ENCODE assay signal across 24 cellular contexts in genomic region chr1:159883134-159883533, GRCh38. TPM values are rescaled to one million over a fixed set of nuclear protein-coding genes. Genes with fewer than 3 reads are reported as not detected.
"Had no signal": no experiment of that assay in that cellular context is flagged by ENCODE, and none has a peak within 500 bp of the region (broad histone marks: within the 10 kb centered on the region; RNA-seq: fewer than 3 reads in every experiment).

No MANE protein-coding gene starts in this region.

- H3K4me1 ChIP-seq: ascending aorta had no signal

- H3K27me3 ChIP-seq: ascending aorta, cardiac muscle cell, SJSA1 had no signal

- H3K4me3 ChIP-seq: ascending aorta, cardiac muscle cell, SJSA1 had no signal

- H3K9me2 ChIP-seq: SK-N-SH had no signal

- H3K4me2 ChIP-seq: KMS-11 had no signal

- FAIRE-seq: TTC549 had no signal

- DNase-seq: activated CD4-positive, alpha-beta T cell treated with anti-CD3 and anti-CD28 coated beads, Interleukin-2, amount 10 ng/mL, durations not matched to agents 24 days and 14 days; activated CD4-positive, alpha-beta T cell treated with anti-CD3 and anti-CD28 coated beads, Interleukin-2, amount 50 U/mL, for 4 hours; activated CD8-positive, alpha-beta T cell treated with anti-CD3 and anti-CD28 coated beads for 36 hours; activated gamma-delta T cell; activated naive CD4-positive, alpha-beta T cell treated with Interleukin-2 at 50 U/mL for 16 hours; activated naive CD8-positive, alpha-beta T cell treated with anti-CD3 and anti-CD28 coated beads, Interleukin-2, amount 10 ng/mL, durations not matched to agents 7 days and 5 days; activated T-cell treated with anti-CD3 and anti-CD28 coated beads, Interleukin-2, amount 50 U/mL, for 24 hours; amygdala; NCI-H1105; NCI-H1417 treated with DMSO at 0.1 percent for 48 hours; NCI-H187 treated with DMSO at 0.1 percent for 48 hours; NCI-H2081; NCI-H524 treated with DMSO at 0.1 percent for 48 hours; SHP77 treated with DMSO at 0.1 percent for 48 hours; SK-N-SH had no signal

- H3K9ac ChIP-seq: KMS-11, SK-N-SH had no signal

- ATAC-seq: activated CD8-positive, alpha-beta T cell treated with anti-CD3 and anti-CD28 coated beads for 36 hours had no signal

- H3K9me3 ChIP-seq: ascending aorta, SJSA1, SK-N-SH had no signal

- H3K27ac ChIP-seq: ascending aorta, cardiac muscle cell, KMS-11 had no signal

- H3K36me3 ChIP-seq: ascending aorta, cardiac muscle cell, SJSA1 had no signal

RNA-seq across cellular contexts. Expression of gene CFAP45, which starts 16.8 kb away (rescaled TPM):
- total RNA-seq: ascending aorta, cardiac muscle cell had no signal
- polyA plus RNA-seq: cardiac muscle cell had no signal

RNA-seq across cellular contexts. Expression of gene VSIG8, which starts 20.7 kb away (rescaled TPM):
- total RNA-seq: activated CD4-positive, alpha-beta T cell treated with anti-CD3 and anti-CD28 coated beads, Interleukin-2, amount 10 ng/mL, durations not matched to agents 24 days and 14 days; activated CD8-positive, alpha-beta T cell treated with anti-CD3 and anti-CD28 coated beads for 36 hours; activated naive CD8-positive, alpha-beta T cell treated with anti-CD3 and anti-CD28 coated beads, Interleukin-2, amount 10 ng/mL, durations not matched to agents 7 days and 5 days; activated T-helper 2 cell treated with anti-CD3 and anti-CD28 coated beads, Interferon-gamma antibody, Interleukin-2, Interleukin-4, amounts not matched to agents 10 μg/mL and 5 μg/mL and 100 μg/mL, durations not matched to agents 14 hours and 24 hours and 36 hours; ascending aorta; cardiac muscle cell; chondrocyte; LHCN-M2; SJSA1 had no signal
- polyA plus RNA-seq: cardiac muscle cell, SK-N-SH had no signal

RNA-seq across cellular contexts. Expression of gene SLAMF8, which starts 56.5 kb away (rescaled TPM):
- total RNA-seq: cardiac muscle cell, chondrocyte, LHCN-M2, NCI-H460, SJSA1 had no signal
- polyA plus RNA-seq: cardiac muscle cell, SK-N-SH had no signal
